Comparison of ENCODE assay signal across 10 cellular contexts in genomic region chr1:32242341-32242851, GRCh38. TPM values are rescaled to one million over a fixed set of nuclear protein-coding genes. Genes with fewer than 3 reads are reported as not detected.
DNase-seq lines count a peak whose midpoint lies in the region; ATAC-seq and TF ChIP-seq lines count a peak whose summit lies in the region.
"Had no signal": no experiment of that assay in that cellular context is flagged by ENCODE, and none has a peak within 500 bp of the region (broad histone marks: within the 10 kb centered on the region; RNA-seq: fewer than 3 reads in every experiment).

No MANE protein-coding gene starts in this region.

- ATAC-seq in natural killer cell (no peak), HG03108 (IDR thresholded peaks at IDR 0.05; ENCODE audit: unreplicated experiment) (no peak)
- no peak for ATAC-seq in natural killer cell treated with Interleukin-12 subunit alpha and Interleukin-12 subunit beta and Interleukin-15 and Interleukin-18, amount 100 ng/mL, for 72 hours
- ATAC-seq: gastroesophageal sphincter had no signal

- TF ChIP-seq CTCF in natural killer cell (IDR thresholded peaks at IDR 0.05) (no peak), RWPE1 (conservative IDR thresholded peaks at IDR 0.05; ENCODE audit: low read depth) (no peak), GM13976 (IDR thresholded peaks at IDR 0.05; ENCODE audit: borderline replicate concordance, control extremely low read depth, extremely low read depth, insufficient read depth, missing control alignments) (no peak)

- no peaks in the 10 kb centered on the region for H3K36me3 Mint-ChIP-seq in natural killer cell
- no peaks in the 10 kb centered on the region for H3K36me3 Mint-ChIP-seq in natural killer cell treated with Interleukin-12 subunit alpha and Interleukin-12 subunit beta and Interleukin-15 and Interleukin-18, amount 100 ng/mL, for 72 hours
- no peaks in the 10 kb centered on the region for H3K36me3 Mint-ChIP-seq in activated naive CD8-positive, alpha-beta T cell treated with anti-CD3 and anti-CD28 coated beads for 36 hours

- no peaks in the 10 kb centered on the region for H3K27me3 Mint-ChIP-seq in natural killer cell (ENCODE audit: low read depth in 2 of 2)
- H3K27me3 Mint-ChIP-seq in natural killer cell treated with Interleukin-12 subunit alpha and Interleukin-12 subunit beta and Interleukin-15 and Interleukin-18, amount 100 ng/mL, for 72 hours: no peaks in the 10 kb centered on the region
- H3K27me3 Mint-ChIP-seq in activated naive CD8-positive, alpha-beta T cell treated with anti-CD3 and anti-CD28 coated beads for 36 hours: no peaks in the 10 kb centered on the region

- in situ Hi-C loops in GM13976 (cut with MboI; ENCODE audit: low sequenced_read_pairs, unreplicated experiment): no loop called here

- peaks cover 4 to 30% of the 10 kb centered on the region in 2 donors for H3K4me1 Mint-ChIP-seq in natural killer cell
- H3K4me1 Mint-ChIP-seq in natural killer cell treated with Interleukin-12 subunit alpha and Interleukin-12 subunit beta and Interleukin-15 and Interleukin-18, amount 100 ng/mL, for 72 hours (ENCODE audit: low read depth in 2 of 2): peaks cover 0 to 13% of the 10 kb centered on the region in 2 donors
- peaks cover 27% of the 10 kb centered on the region for H3K4me1 Mint-ChIP-seq in activated naive CD8-positive, alpha-beta T cell treated with anti-CD3 and anti-CD28 coated beads for 36 hours

- H3K4me3 Mint-ChIP-seq in natural killer cell: peak overlapping the region; percentile 28
- no peak overlapping the region for H3K4me3 Mint-ChIP-seq in natural killer cell treated with Interleukin-12 subunit alpha and Interleukin-12 subunit beta and Interleukin-15 and Interleukin-18, amount 100 ng/mL, for 72 hours
- no peak overlapping the region for H3K4me3 Mint-ChIP-seq in activated naive CD8-positive, alpha-beta T cell treated with anti-CD3 and anti-CD28 coated beads for 36 hours

- no peak overlapping the region for H3K27ac ChIP-seq in RWPE1

- intact Hi-C loops in natural killer cell (cut with micrococcal nuclease): no loop called here

- POLR2A ChIA-PET in RWPE1 (lab: Yijun Ruan, JAX; ENCODE audit: low non-redundant PET): no interaction called here

- peak overlapping the region in 1 of 2 donors; percentile 85 for H3K27ac Mint-ChIP-seq in natural killer cell
- no peak overlapping the region for H3K27ac Mint-ChIP-seq in natural killer cell treated with Interleukin-12 subunit alpha and Interleukin-12 subunit beta and Interleukin-15 and Interleukin-18, amount 100 ng/mL, for 72 hours
- peak overlapping the region; percentile 16 for H3K27ac Mint-ChIP-seq in activated naive CD8-positive, alpha-beta T cell treated with anti-CD3 and anti-CD28 coated beads for 36 hours

- CTCF ChIA-PET in RWPE1 (lab: Yijun Ruan, JAX): interaction anchor here (0.7 kb wide), 2 partner anchors 93 to 555 kb away, joined by 3 read pairs; partner anchors contain the start of gene MARCKSL1

- DNase-seq in natural killer cell: no peak
- no peak for DNase-seq in natural killer cell treated with Interleukin-12 subunit alpha and Interleukin-12 subunit beta and Interleukin-15 and Interleukin-18, amount 100 ng/mL, for 72 hours (ENCODE audit: low spot score)
- no peak for DNase-seq in activated naive CD8-positive, alpha-beta T cell treated with anti-CD3 and anti-CD28 coated beads for 36 hours
- DNase-seq in inferior parietal cortex (ENCODE audit: extremely low spot score): peak; percentile 41
- no peak for DNase-seq in RWPE1 (ENCODE audit: low spot score)
- no peak for DNase-seq in stimulated activated CD4-positive, alpha-beta T cell treated with anti-CD3 and anti-CD28 coated beads, Interleukin-4, amount 100 ng/mL, for 24 hours
- DNase-seq in GM13976 (ENCODE audit: low spot score): no peak
- DNase-seq: NCI-H226 had no signal

- no peaks in the 10 kb centered on the region for H3K9me3 Mint-ChIP-seq in natural killer cell
- no peaks in the 10 kb centered on the region for H3K9me3 Mint-ChIP-seq in natural killer cell treated with Interleukin-12 subunit alpha and Interleukin-12 subunit beta and Interleukin-15 and Interleukin-18, amount 100 ng/mL, for 72 hours
- no peaks in the 10 kb centered on the region for H3K9me3 Mint-ChIP-seq in activated naive CD8-positive, alpha-beta T cell treated with anti-CD3 and anti-CD28 coated beads for 36 hours

RNA-seq across cellular contexts. Expression of gene FAM167B, which starts 4.6 kb away (rescaled TPM):
- 1 to 10 TPM in 1 of 3 donors, under 1 TPM in 2; 0.54 to 1.3 (median 0.80) TPM for total RNA-seq in natural killer cell
- under 1 TPM in 1 of 2 donors, not detected in 1; 0.47 TPM for total RNA-seq in natural killer cell treated with Interleukin-12 subunit alpha and Interleukin-12 subunit beta and Interleukin-15 and Interleukin-18, amount 100 ng/mL, for 72 hours
- under 1 TPM in 1 of 2 experiments, not detected in 1; 0.32 TPM for total RNA-seq in activated naive CD8-positive, alpha-beta T cell treated with anti-CD3 and anti-CD28 coated beads for 36 hours

RNA-seq across cellular contexts. Expression of gene LCK, which starts 8.7 kb away (rescaled TPM):
- total RNA-seq in natural killer cell: 100 to 1,000 TPM; 180 to 227 (median 215) TPM
- total RNA-seq in natural killer cell treated with Interleukin-12 subunit alpha and Interleukin-12 subunit beta and Interleukin-15 and Interleukin-18, amount 100 ng/mL, for 72 hours: 100 to 1,000 TPM in 1 of 2 donors, 10 to 100 TPM in 1; 66.4 to 140 TPM
- 100 to 1,000 TPM; 285 to 286 TPM for total RNA-seq in activated naive CD8-positive, alpha-beta T cell treated with anti-CD3 and anti-CD28 coated beads for 36 hours

RNA-seq across cellular contexts. Expression of gene EIF3I, which starts 20.2 kb away (rescaled TPM):
- 100 to 1,000 TPM; 107 to 126 (median 110) TPM for total RNA-seq in natural killer cell
- total RNA-seq in natural killer cell treated with Interleukin-12 subunit alpha and Interleukin-12 subunit beta and Interleukin-15 and Interleukin-18, amount 100 ng/mL, for 72 hours: 100 to 1,000 TPM; 220 to 244 TPM
- 100 to 1,000 TPM; 366 to 389 TPM for total RNA-seq in activated naive CD8-positive, alpha-beta T cell treated with anti-CD3 and anti-CD28 coated beads for 36 hours

RNA-seq across cellular contexts. Expression of gene TMEM234, which starts 20.2 kb away (rescaled TPM):
- total RNA-seq in natural killer cell: 10 to 100 TPM; 22.2 to 27.1 (median 24.7) TPM
- total RNA-seq in natural killer cell treated with Interleukin-12 subunit alpha and Interleukin-12 subunit beta and Interleukin-15 and Interleukin-18, amount 100 ng/mL, for 72 hours: 10 to 100 TPM; 15.6 to 15.8 TPM
- 1 to 10 TPM; 5.7 to 6.5 TPM for total RNA-seq in activated naive CD8-positive, alpha-beta T cell treated with anti-CD3 and anti-CD28 coated beads for 36 hours

RNA-seq across cellular contexts. Expression of gene DCDC2B, which starts 33.5 kb away (rescaled TPM):
- total RNA-seq in natural killer cell: not detected
- total RNA-seq in natural killer cell treated with Interleukin-12 subunit alpha and Interleukin-12 subunit beta and Interleukin-15 and Interleukin-18, amount 100 ng/mL, for 72 hours: under 1 TPM; 0.19 to 0.22 TPM
- not detected for total RNA-seq in activated naive CD8-positive, alpha-beta T cell treated with anti-CD3 and anti-CD28 coated beads for 36 hours
- total RNA-seq: gastroesophageal sphincter had no signal
